24 cellular contexts compared by ENCODE assay signal in genomic region chr4:19924761-19925160, GRCh38.
DNase-seq lines count a peak whose midpoint lies in the region; ATAC-seq and TF ChIP-seq lines count a peak whose summit lies in the region.
"Had no signal": no experiment of that assay in that cellular context is flagged by ENCODE, and none has a peak within 500 bp of the region (broad histone marks: within the 10 kb centered on the region; RNA-seq: fewer than 3 reads in every experiment).

No MANE protein-coding gene starts in this region.

- no peak overlapping the region for H3K9ac ChIP-seq in PC-3 (ENCODE audit: low read length)
- H3K9ac ChIP-seq in fibroblast of lung (ENCODE audit: insufficient read depth, low read length), result no peak overlapping the region

- H2AFZ ChIP-seq in PC-3 (ENCODE audit: low read length), result no peak overlapping the region
- no peak overlapping the region for H2AFZ ChIP-seq in fibroblast of lung (ENCODE audit: low read length)

- intact Hi-C loops in PC-3 (cut with micrococcal nuclease), result no loop called here
- intact Hi-C loops in spleen (cut with DNase I; ENCODE audit: low total_unique reads), result no loop called here

- H3K4me2 ChIP-seq in PC-3 (ENCODE audit: low read length) (no peak overlapping the region), fibroblast of lung (ENCODE audit: extremely low read depth, insufficient read depth, low read length) (no peak overlapping the region)

- CTCF ChIA-PET in PC-3 (lab: Charles Lee), result no interaction called here

- TF ChIP-seq CTCF in PC-3 (conservative IDR thresholded peaks at IDR 0.05; ENCODE audit: low read depth, low read length) (no peak), fibroblast of lung (conservative IDR thresholded peaks at IDR 0.05 in 1 of 2, IDR thresholded peaks at IDR 0.05 in 1 of 2; ENCODE audit: low read depth in 1 of 2, low read length in 2 of 2) (no peak), spleen (IDR thresholded peaks at IDR 0.05 in 8 of 11, conservative IDR thresholded peaks at IDR 0.05 in 3 of 11) (no peak)

- H3K36me3 ChIP-seq in PC-3 (ENCODE audit: low read depth, low read length) (no peaks in the 10 kb centered on the region), fibroblast of lung (ENCODE audit: control insufficient read depth, insufficient read depth, low read length) (no peaks in the 10 kb centered on the region), spleen (no peaks in the 10 kb centered on the region)
- H3K36me3 ChIP-seq: breast epithelium, SJSA1, transverse colon had no signal

- H3K4me3 ChIP-seq in PC-3 (ENCODE audit: low read length), result no peak overlapping the region
- no peak overlapping the region for H3K4me3 ChIP-seq in fibroblast of lung (replicated peaks in 1 of 4; ENCODE audit: control extremely low read depth in 1 of 4, insufficient read depth in 1 of 4, low read depth in 3 of 4, low read length in 4 of 4)
- H3K4me3 ChIP-seq in spleen, result no peak overlapping the region
- H3K4me3 ChIP-seq: breast epithelium, GM12878, SJSA1, transverse colon had no signal

- H4K20me1 ChIP-seq in PC-3 (ENCODE audit: low read length) (no peaks in the 10 kb centered on the region), fibroblast of lung (ENCODE audit: control insufficient read depth, extremely low read depth, insufficient read depth, low read length) (no peaks in the 10 kb centered on the region)

- H3K9me2 ChIP-seq in PC-3 (replicated peaks; ENCODE audit: low read length), result no peaks in the 10 kb centered on the region

- H3K27ac ChIP-seq in PC-3 (ENCODE audit: low read length) (no peak overlapping the region), fibroblast of lung (ENCODE audit: insufficient read depth, low read length) (no peak overlapping the region), spleen (peak overlapping the region in 7 of 8 donors; percentile 31 to 65 (median 50))
- H3K27ac ChIP-seq: breast epithelium, SJSA1, transverse colon had no signal

- 66 to 89% (median 80%) methylated on average over 1 of the region's 1 CpG for WGBS in spleen, 5 donors

- H3K27me3 ChIP-seq in PC-3 (ENCODE audit: low read length), result no peaks in the 10 kb centered on the region
- no peaks in the 10 kb centered on the region for H3K27me3 ChIP-seq in fibroblast of lung (ENCODE audit: control insufficient read depth, insufficient read depth, low read length)
- no peaks in the 10 kb centered on the region for H3K27me3 ChIP-seq in spleen (replicated peaks in 1 of 7)
- H3K27me3 ChIP-seq: breast epithelium, SJSA1, transverse colon had no signal

- POLR2A ChIA-PET in PC-3 (lab: Charles Lee; ENCODE audit: unreplicated experiment), result no interaction called here

- H3K9me3 ChIP-seq in PC-3 (ENCODE audit: low read length) (no peaks in the 10 kb centered on the region), fibroblast of lung (ENCODE audit: control insufficient read depth, insufficient read depth, low read depth, low read length) (no peaks in the 10 kb centered on the region), spleen (peaks cover 0 to 12% (median 5%) of the 10 kb centered on the region in 8 donors)
- H3K9me3 ChIP-seq: breast epithelium, SJSA1, transverse colon had no signal

- peak; percentile 3 for DNase-seq in NCI-H1105 treated with DMSO at 0.1 percent for 48 hours (lab: John Stamatoyannopoulos, UW)
- DNase-seq in NCI-H1105 (lab: John Stamatoyannopoulos, UW), result no peak
- DNase-seq in PC-3, result peak; percentile 19
- peak; percentile 25 to 44 for DNase-seq in fibroblast of lung (ENCODE audit: low read depth in 2 of 2)
- DNase-seq in spleen, result no peak
- DNase-seq in HUDEP-2 (lab: John Stamatoyannopoulos, UW; ENCODE audit: unreplicated experiment in 76 of 76), result no peak
- DNase-seq in NCI-H524 treated with DMSO at 0.1 percent for 48 hours (lab: John Stamatoyannopoulos, UW), result no peak
- DNase-seq: 8988T; activated CD4-positive, alpha-beta T cell treated with anti-CD3 and anti-CD28 coated beads for 1 hour; activated CD8-positive, alpha-beta T cell treated with anti-CD3 and anti-CD28 coated beads for 36 hours; activated effector memory CD4-positive, alpha-beta T cell treated with Interleukin-2 at 50 U/mL for 16 hours; AML-193; CD8-positive, alpha-beta T cell; cortex of kidney; DMS153; Karpas-422; NCI-H1092; NCI-H1930; nucleus accumbens; transverse colon had no signal

- H3F3A ChIP-seq in PC-3 (ENCODE audit: low read length, unreplicated experiment), result no peaks in the 10 kb centered on the region

- H3K4me1 ChIP-seq in PC-3 (ENCODE audit: insufficient read depth, low read length) (no peaks in the 10 kb centered on the region), fibroblast of lung (ENCODE audit: control insufficient read depth, extremely low read depth, insufficient read depth, low read length) (no peaks in the 10 kb centered on the region), spleen (peaks cover 0 to 9% (median 0%) of the 10 kb centered on the region in 6 donors)
- H3K4me1 ChIP-seq: breast epithelium, SJSA1, transverse colon had no signal

- no peak for TF ChIP-seq POLR2A in spleen (IDR thresholded peaks at IDR 0.05)

- no TSS peak for BruUV-seq in PC-3 (replicated peaks; lab: Mats Ljungman, UMichigan)

- no peaks in the 10 kb centered on the region for H3K79me2 ChIP-seq in PC-3 (ENCODE audit: low read length)
- no peaks in the 10 kb centered on the region for H3K79me2 ChIP-seq in fibroblast of lung (ENCODE audit: control insufficient read depth, insufficient read depth, low read length)

- ATAC-seq in PC-3 (no peak), HG03469 (IDR thresholded peaks at IDR 0.05; ENCODE audit: unreplicated experiment) (no peak)
- ATAC-seq: activated CD8-positive, alpha-beta T cell treated with anti-CD3 and anti-CD28 coated beads for 36 hours; CD8-positive, alpha-beta T cell; GM12878 had no signal

Comparison
In these comparisons a context has a peak if more than half of its experiments do, and no peak if none do; other contexts are left out.
1. DNase-seq: peak in NCI-H1105 treated with DMSO at 0.1 percent for 48 hours (single experiment), PC-3 (single experiment) and fibroblast of lung (2 of 2); none in NCI-H1105 (single experiment), spleen (single experiment), HUDEP-2 (0 of 76) and NCI-H524 treated with DMSO at 0.1 percent for 48 hours (single experiment).
2. H3K27ac ChIP-seq: peak in spleen (7 of 8); none in PC-3 (single experiment) and fibroblast of lung (single experiment).